9 cellular contexts compared by ENCODE assay signal in genomic region chr14:69573205-69573840, GRCh38. TPM values are rescaled to one million over a fixed set of nuclear protein-coding genes. Genes with fewer than 3 reads are reported as not detected.
A peak's percentile ranks its signal among the peaks of the same experiment; 100 is the strongest.
DNase-seq lines count a peak whose midpoint lies in the region; ATAC-seq and TF ChIP-seq lines count a peak whose summit lies in the region.
"Had no signal": no experiment of that assay in that cellular context is flagged by ENCODE, and none has a peak within 500 bp of the region (broad histone marks: within the 10 kb centered on the region; RNA-seq: fewer than 3 reads in every experiment).

No MANE protein-coding gene starts in this region.

- POLR2A ChIA-PET in PC-9 (lab: Charles Lee; ENCODE audit: unreplicated experiment) = no interaction called here

- H3K9me3 ChIP-seq in PC-9 (ENCODE audit: insufficient read depth, low read depth) (no peaks in the 10 kb centered on the region), hepatocyte (ENCODE audit: low read depth) (no peaks in the 10 kb centered on the region)

- H3F3A ChIP-seq in PC-9 (ENCODE audit: insufficient read depth, low read depth) = peaks cover 6% of the 10 kb centered on the region; the same call in 1 of the 2 replicates

- peak overlapping the region; percentile 67; the same call in 1 of the 2 replicates for H3K4me2 ChIP-seq in PC-9
- peak overlapping the region; percentile 84 for H3K4me2 ChIP-seq in hepatocyte

- H3K9me3 Mint-ChIP-seq in stimulated activated effector memory CD8-positive, alpha-beta T cell treated with anti-CD3 and anti-CD28 coated beads, Interleukin-12 subunit alpha, Interleukin-12 subunit beta, amount 100 ng/mL, for 72 hours = no peaks in the 10 kb centered on the region

- peaks cover 11% of the 10 kb centered on the region for H3K4me1 Mint-ChIP-seq in stimulated activated effector memory CD8-positive, alpha-beta T cell treated with anti-CD3 and anti-CD28 coated beads, Interleukin-12 subunit alpha, Interleukin-12 subunit beta, amount 100 ng/mL, for 72 hours

- H3K4me3 Mint-ChIP-seq in stimulated activated effector memory CD8-positive, alpha-beta T cell treated with anti-CD3 and anti-CD28 coated beads, Interleukin-12 subunit alpha, Interleukin-12 subunit beta, amount 100 ng/mL, for 72 hours = peak overlapping the region; percentile 68

- no peaks in the 10 kb centered on the region for H4K20me1 ChIP-seq in PC-9 (ENCODE audit: insufficient read depth)
- no peaks in the 10 kb centered on the region for H4K20me1 ChIP-seq in hepatocyte (ENCODE audit: insufficient read depth, poor library complexity, severe bottlenecking)

- no peak overlapping the region for H3K27ac ChIP-seq in PC-9
- no peak overlapping the region for H3K27ac ChIP-seq in hepatocyte

- H3K36me3 Mint-ChIP-seq in stimulated activated effector memory CD8-positive, alpha-beta T cell treated with anti-CD3 and anti-CD28 coated beads, Interleukin-12 subunit alpha, Interleukin-12 subunit beta, amount 100 ng/mL, for 72 hours = no peaks in the 10 kb centered on the region

- no peak for ATAC-seq in stimulated activated effector memory CD8-positive, alpha-beta T cell treated with anti-CD3 and anti-CD28 coated beads, Interleukin-12 subunit alpha, Interleukin-12 subunit beta, amount 100 ng/mL, for 72 hours

- WGBS in hepatocyte (ENCODE audit: low lambda C conversion rate, missing lambda C conversion rate) = 82% methylated on average over 48 of the region's 52 CpGs

- H3K36me3 ChIP-seq in PC-9 (ENCODE audit: low read depth) = no peaks in the 10 kb centered on the region
- H3K36me3 ChIP-seq in hepatocyte (replicated peaks; ENCODE audit: insufficient read depth, low read depth) = no peaks in the 10 kb centered on the region

- H3K79me2 ChIP-seq in PC-9 (ENCODE audit: low read depth) (no peaks in the 10 kb centered on the region), hepatocyte (no peaks in the 10 kb centered on the region)

- intact Hi-C loops in PC-9 (cut with micrococcal nuclease; ENCODE audit: unreplicated experiment) = loop anchor here (5.0 kb wide), 1 partner anchor 101 kb away; no protein-coding TSS in a partner anchor

- BruUV-seq in PC-9 (replicated peaks; lab: Mats Ljungman, UMichigan) = no TSS peak

- no peak overlapping the region for H3K4me3 ChIP-seq in PC-9
- no peak overlapping the region for H3K4me3 ChIP-seq in hepatocyte
- H3K4me3 ChIP-seq: GM12878 had no signal

- no peak overlapping the region for H2AFZ ChIP-seq in PC-9
- no peak overlapping the region for H2AFZ ChIP-seq in hepatocyte

- no peak for TF ChIP-seq CTCF in PC-9 (conservative IDR thresholded peaks at IDR 0.05)
- TF ChIP-seq CTCF in hepatocyte (IDR thresholded peaks at IDR 0.05; ENCODE audit: poor library complexity) = no peak

- peaks cover 8% of the 10 kb centered on the region; the same call in 1 of the 2 replicates for H3K4me1 ChIP-seq in PC-9 (replicated peaks; ENCODE audit: insufficient read depth)
- peaks cover 6% of the 10 kb centered on the region for H3K4me1 ChIP-seq in hepatocyte (ENCODE audit: insufficient read depth)

- no peak overlapping the region for H3K27ac Mint-ChIP-seq in stimulated activated effector memory CD8-positive, alpha-beta T cell treated with anti-CD3 and anti-CD28 coated beads, Interleukin-12 subunit alpha, Interleukin-12 subunit beta, amount 100 ng/mL, for 72 hours

- H3K27me3 ChIP-seq in PC-9 (ENCODE audit: insufficient read depth, low read depth) = peaks cover 24% of the 10 kb centered on the region
- H3K27me3 ChIP-seq in hepatocyte = peaks cover 57% of the 10 kb centered on the region

- H3K9me2 ChIP-seq in PC-9 (ENCODE audit: insufficient read depth) = no peaks in the 10 kb centered on the region
- no peaks in the 10 kb centered on the region for H3K9me2 ChIP-seq in hepatocyte (replicated peaks; ENCODE audit: insufficient read depth)

- CTCF ChIA-PET in PC-9 (lab: Charles Lee) = interaction anchor here (0.8 to 2.0 kb wide), 2 partner anchors 11 to 38 kb away, joined by 3 to 14 read pairs; no protein-coding TSS in a partner anchor

- peak; percentile 59 for DNase-seq in activated CD8-positive, alpha-beta memory T cell treated with anti-CD3 and anti-CD28 coated beads for 24 hours
- no peak for DNase-seq in activated CD8-positive, alpha-beta memory T cell treated with anti-CD3 and anti-CD28 coated beads, Interleukin-2, amount 50 U/mL, for 4 hours
- DNase-seq in PC-9 (peak in 1 of 2 experiments; percentile 19), hepatocyte (ENCODE audit: low spot score) (no peak), DMS 273 (lab: John Stamatoyannopoulos, UW; ENCODE audit: unreplicated experiment) (no peak), SHP77 (lab: John Stamatoyannopoulos, UW) (no peak), foreskin melanocyte (no peak)
- DNase-seq in stimulated activated effector memory CD8-positive, alpha-beta T cell treated with anti-CD3 and anti-CD28 coated beads, Interleukin-12 subunit alpha, Interleukin-12 subunit beta, amount 100 ng/mL, for 72 hours (ENCODE audit: low spot score in 2 of 2) = peak in 1 of 2 donors; percentile 49

RNA-seq across cellular contexts. Expression of gene CCDC177, which starts 1.3 kb away (rescaled TPM):
- total RNA-seq in PC-9 (2021) (not detected in 2 replicates), hepatocyte (0.23 TPM in 1 of 2 replicates, not detected in the other)
- polyA plus RNA-seq in hepatocyte = not detected in 2 replicates
- total RNA-seq: GM12878 had no signal
- polyA plus RNA-seq: GM12878 had no signal

RNA-seq across cellular contexts. Expression of gene SUSD6, which starts 38.1 kb away (rescaled TPM):
- total RNA-seq in PC-9 (2021) (24.1 and 43.3 TPM in 2 replicates), hepatocyte (16.2 and 28.4 TPM in 2 replicates)
- polyA plus RNA-seq in hepatocyte = 15.7 and 16.3 TPM in 2 replicates
